Comparison of ENCODE assay signal across 1 cellular context in the genomic region with DNA sequence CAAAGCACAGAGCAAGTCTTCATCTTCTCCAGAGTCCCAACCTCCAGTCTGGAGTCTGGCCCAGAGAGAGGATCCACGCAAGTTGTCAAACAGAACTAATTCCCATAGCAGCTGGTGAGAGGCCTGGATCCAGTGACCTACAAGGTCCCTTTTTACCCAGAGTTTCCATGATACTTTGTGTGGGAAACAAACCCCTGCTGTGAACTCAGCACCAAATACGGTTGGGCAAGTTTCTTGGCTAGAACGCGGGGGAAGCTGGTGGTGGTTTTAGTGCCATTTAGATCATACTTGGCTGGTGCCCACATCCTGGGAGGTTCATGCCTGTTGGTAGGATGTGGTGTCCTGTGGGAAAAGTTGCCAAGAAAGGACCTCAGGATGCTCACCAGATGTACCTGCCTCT.
TF ChIP-seq lines count a peak whose summit lies in the region.

No MANE protein-coding gene starts in this region.

TF ChIP-seq in SK-N-SH treated with all-trans-retinoic acid at 6 μM for 48 hours, 23 proteins besides CTCF, POLR2A, EP300 and RAD21 (continued from another document):
- TF ChIP-seq ARNTL (CRISPR knock-in tag; IDR thresholded peaks at IDR 0.05; ENCODE audit: borderline replicate concordance, low read depth) (no peak), BACH2 (CRISPR knock-in tag; IDR thresholded peaks at IDR 0.05; ENCODE audit: borderline replicate concordance) (no peak)
TF ChIP-seq in SK-N-SH treated with all-trans-retinoic acid at 6 μM for 48 hours: peak in this region for 0.
